33 cellular contexts compared by ENCODE assay signal in the genomic region with DNA sequence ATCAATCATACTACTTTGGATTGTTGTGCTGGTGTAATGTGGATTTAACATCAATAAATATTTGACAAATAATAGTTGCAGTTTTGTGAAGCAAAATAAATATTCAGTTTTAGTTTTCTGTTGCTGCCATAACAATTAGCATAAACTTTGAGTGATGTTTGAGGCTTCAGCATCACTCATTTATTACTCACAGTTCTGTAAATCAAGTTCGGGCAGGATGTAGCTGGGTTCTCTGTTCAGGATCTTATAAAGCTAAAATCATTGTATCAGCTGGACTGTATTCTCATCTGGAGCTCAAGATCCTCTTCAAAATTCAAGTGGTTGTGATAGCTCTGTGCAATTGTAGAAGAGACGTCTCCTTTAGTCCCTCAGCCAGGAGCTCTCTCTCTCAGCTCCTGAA.
"Had no signal": no experiment of that assay in that cellular context is flagged by ENCODE, and none has a peak within 500 bp of the region (broad histone marks: within the 10 kb centered on the region; RNA-seq: fewer than 3 reads in every experiment).

No MANE protein-coding gene starts in this region.

- H3K27me3 Mint-ChIP-seq: activated naive CD8-positive, alpha-beta T cell treated with anti-CD3 and anti-CD28 coated beads for 36 hours; central memory CD8-positive, alpha-beta T cell; naive B cell; stimulated activated memory B cell treated with anti-CD40 and anti-IgM and Interleukin-4, amounts not matched to agents 10 μg/mL and 1 μg/mL and 100 μg/mL, for 72 hours; stimulated activated naive CD8-positive, alpha-beta T cell treated with anti-CD3 and anti-CD28 coated beads, Interleukin-15, amount 100 ng/mL, for 72 hours; type B pancreatic cell had no signal

- H2AFZ ChIP-seq: parathyroid adenoma had no signal

- H3K79me2 ChIP-seq: parathyroid adenoma had no signal

- H3K27ac ChIP-seq: adrenal gland, brain microvascular endothelial cell, parathyroid adenoma, psoas muscle, sigmoid colon, uterus had no signal

- H3K36me3 ChIP-seq: uterus had no signal

- FAIRE-seq: colon, keratinocyte, small intestine had no signal

- H3K27me3 ChIP-seq: adrenal gland, brain microvascular endothelial cell, gastroesophageal sphincter, sigmoid colon, uterus had no signal

- H3K4me3 ChIP-seq: adrenal gland, gastroesophageal sphincter, psoas muscle, sigmoid colon, uterus had no signal

- DNase-seq: activated CD4-positive, alpha-beta T cell treated with anti-CD3 and anti-CD28 coated beads for 4 hours; activated CD4-positive, alpha-beta T cell treated with anti-CD3 and anti-CD28 coated beads, Interleukin-2, amount 50 U/mL, for 4 hours; activated naive CD4-positive, alpha-beta T cell treated with anti-CD3 and anti-CD28 coated beads for 36 hours; activated naive CD8-positive, alpha-beta T cell treated with anti-CD3 and anti-CD28 coated beads for 36 hours; activated T-cell treated with anti-CD3 and anti-CD28 coated beads for 4 hours; activated T-cell treated with anti-CD3 and anti-CD28 coated beads, Interleukin-2, amount 50 U/mL, for 72 hours; adrenal gland; aorta; brain microvascular endothelial cell; dermis blood vessel endothelial cell; effector CD4-positive, alpha-beta T cell; head of caudate nucleus; hippocampal formation; left cardiac atrium; left ventricle myocardium superior; naive B cell; nucleus accumbens; psoas muscle; sigmoid colon; small intestine; stimulated activated CD4-positive, alpha-beta T cell treated with anti-CD3 and anti-CD28 coated beads, Interleukin-1b, Interleukin-23, amount 100 ng/mL, for 48 hours; stimulated activated CD4-positive, alpha-beta T cell treated with anti-CD3 and anti-CD28 coated beads, Interleukin-4, amount 100 ng/mL, for 4 hours; stimulated activated CD8-positive, alpha-beta memory T cell treated with anti-CD3 and anti-CD28 coated beads, Interleukin-4, amount 100 ng/mL, for 48 hours; stimulated activated naive CD8-positive, alpha-beta T cell treated with anti-CD3 and anti-CD28 coated beads, Interleukin-15, amount 100 ng/mL, for 72 hours; substantia nigra; uterus had no signal

- H3K4me3 Mint-ChIP-seq: activated naive CD4-positive, alpha-beta T cell treated with anti-CD3 and anti-CD28 coated beads for 36 hours; activated naive CD8-positive, alpha-beta T cell treated with anti-CD3 and anti-CD28 coated beads for 36 hours; activated T-cell treated with anti-CD3 and anti-CD28 coated beads, Interleukin-2, amount 50 U/mL, for 72 hours; central memory CD8-positive, alpha-beta T cell; naive B cell; stimulated activated memory B cell treated with anti-CD40 and anti-IgM and Interleukin-4, amounts not matched to agents 10 μg/mL and 1 μg/mL and 100 μg/mL, for 72 hours; stimulated activated naive CD8-positive, alpha-beta T cell treated with anti-CD3 and anti-CD28 coated beads, Interleukin-15, amount 100 ng/mL, for 72 hours; type B pancreatic cell had no signal

- H3K4me1 Mint-ChIP-seq: stimulated activated memory B cell treated with anti-CD40 and anti-IgM and Interleukin-4, amounts not matched to agents 10 μg/mL and 1 μg/mL and 100 μg/mL, for 72 hours had no signal

- H3K4me1 ChIP-seq: adrenal gland, parathyroid adenoma, psoas muscle, uterus had no signal

- H3K9ac ChIP-seq: parathyroid adenoma had no signal

- ATAC-seq: activated T-cell treated with anti-CD3 and anti-CD28 coated beads, Interleukin-2, amount 50 U/mL, for 72 hours; gastroesophageal sphincter; left cardiac atrium; psoas muscle; stimulated activated memory B cell treated with anti-CD40 and anti-IgM and Interleukin-4, amounts not matched to agents 10 μg/mL and 1 μg/mL and 100 μg/mL, for 72 hours; stimulated activated naive CD8-positive, alpha-beta T cell treated with anti-CD3 and anti-CD28 coated beads, Interleukin-15, amount 100 ng/mL, for 72 hours had no signal

- H3K27ac Mint-ChIP-seq: activated naive CD4-positive, alpha-beta T cell treated with anti-CD3 and anti-CD28 coated beads for 36 hours; activated naive CD8-positive, alpha-beta T cell treated with anti-CD3 and anti-CD28 coated beads for 36 hours; activated T-cell treated with anti-CD3 and anti-CD28 coated beads, Interleukin-2, amount 50 U/mL, for 72 hours; stimulated activated memory B cell treated with anti-CD40 and anti-IgM and Interleukin-4, amounts not matched to agents 10 μg/mL and 1 μg/mL and 100 μg/mL, for 72 hours; stimulated activated naive CD8-positive, alpha-beta T cell treated with anti-CD3 and anti-CD28 coated beads, Interleukin-15, amount 100 ng/mL, for 72 hours; type B pancreatic cell had no signal
